In genomic region chr5:116502616-116503015, GRCh38 we compare ENCODE assay signal across 1 cellular context.
TF ChIP-seq lines count a peak whose summit lies in the region.

No MANE protein-coding gene starts in this region.

TF ChIP-seq in WTC11, 78 proteins besides CTCF, POLR2A, EP300 and RAD21 (continued from another document):
- TF ChIP-seq AFF4 (CRISPR knock-in tag; IDR thresholded peaks at IDR 0.05; ENCODE audit: borderline replicate concordance) (no peak), E2F1 (CRISPR knock-in tag; IDR thresholded peaks at IDR 0.05) (no peak), ATF2 (CRISPR knock-in tag; IDR thresholded peaks at IDR 0.05; ENCODE audit: borderline replicate concordance, low read depth) (no peak), STAT6 (CRISPR knock-in tag; conservative IDR thresholded peaks at IDR 0.05; ENCODE audit: low read depth) (no peak)
